Comparison of ENCODE assay signal across 26 cellular contexts in the genomic region with DNA sequence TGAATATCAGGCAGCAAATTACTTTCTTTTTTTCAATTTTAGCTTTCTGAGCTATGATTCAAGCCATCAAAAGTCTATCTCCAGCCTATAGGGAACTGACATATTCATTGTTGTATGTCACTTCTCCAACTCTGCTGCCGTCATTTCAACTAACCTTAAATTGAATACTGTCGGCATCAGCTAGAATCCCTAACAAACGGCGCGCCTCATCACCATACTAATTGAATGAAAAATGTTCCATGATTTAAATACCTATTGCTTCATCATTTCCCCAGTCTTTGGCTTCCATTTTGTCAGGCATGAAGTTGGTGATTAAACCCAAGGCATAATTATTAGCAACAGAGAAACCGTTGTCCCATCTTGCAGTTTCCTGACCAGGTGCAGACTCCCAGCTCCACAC.
DNase-seq lines count a peak whose midpoint lies in the region; ATAC-seq and TF ChIP-seq lines count a peak whose summit lies in the region.
"Had no signal": no experiment of that assay in that cellular context is flagged by ENCODE, and none has a peak within 500 bp of the region (broad histone marks: within the 10 kb centered on the region; RNA-seq: fewer than 3 reads in every experiment).

No MANE protein-coding gene starts in this region.

- no peaks in the 10 kb centered on the region for H3F3A ChIP-seq in GM23338 (replicated peaks; ENCODE audit: low read depth)

- H3K27ac ChIP-seq in A673 (ENCODE audit: low read depth, low read length, poor library complexity, severe bottlenecking): peak overlapping the region; percentile 75
- H3K27ac ChIP-seq in GM23338 (ENCODE audit: low read depth): no peak overlapping the region
- H3K27ac ChIP-seq in SK-N-MC: peak overlapping the region; percentile 90
- H3K27ac ChIP-seq in mesodermal cell (ENCODE audit: low read depth, low read length, severe bottlenecking): peak overlapping the region; percentile 57
- H3K27ac ChIP-seq: SJSA1 had no signal

- H3K36me3 ChIP-seq in A673 (ENCODE audit: insufficient read depth, low read length, poor library complexity, severe bottlenecking): no peaks in the 10 kb centered on the region
- H3K36me3 ChIP-seq in GM23338 (ENCODE audit: insufficient read depth): no peaks in the 10 kb centered on the region
- H3K36me3 ChIP-seq in SK-N-MC (ENCODE audit: insufficient read depth, low read length): no peaks in the 10 kb centered on the region
- no peaks in the 10 kb centered on the region for H3K36me3 ChIP-seq in mesodermal cell (ENCODE audit: control insufficient read depth, insufficient read depth, low read length)
- H3K36me3 ChIP-seq: SJSA1 had no signal

- no peak for ATAC-seq in GM23338

- no peaks in the 10 kb centered on the region for H3K4me1 Mint-ChIP-seq in GM23338
- H3K4me1 Mint-ChIP-seq: H9 had no signal

- 95 to 100% methylated on average over 1 to 2 of the region's 6 CpGs for WGBS in mesodermal cell (ENCODE audit: insufficient coverage in 2 of 2), 2 experiments

- H3K36me3 Mint-ChIP-seq in GM23338 (ENCODE audit: low read depth): no peaks in the 10 kb centered on the region
- H3K36me3 Mint-ChIP-seq: CD4-positive, alpha-beta memory T cell; T-cell had no signal

- peak; percentile 76 for DNase-seq in A673 (ENCODE audit: low spot score)
- no peak for DNase-seq in GM23338 (ENCODE audit: low spot score)
- no peak for DNase-seq in SK-N-MC (ENCODE audit: low read depth, low spot score)
- no peak for DNase-seq in glomerular visceral epithelial cell (ENCODE audit: extremely low spot score)
- DNase-seq in NCI-H2081 treated with DMSO at 0.1 percent for 48 hours (lab: John Stamatoyannopoulos, UW): no peak
- DNase-seq in NCI-H69 (lab: John Stamatoyannopoulos, UW): no peak
- DNase-seq in NK-92 (lab: John Stamatoyannopoulos, UW; ENCODE audit: unreplicated experiment): no peak
- DNase-seq: 8988T, C1 segment of cervical spinal cord, COR-L47, DMS53, GF-D8, H9, KG1, MM.1S, NCI-H1694 treated with DMSO at 0.1 percent for 48 hours, NCI-H2081, NCI-H2171, NCI-H524 treated with DMSO at 0.1 percent for 48 hours, NCI-H82, Right ventricle myocardium superior, RPMI8226, T-cell had no signal

- no peak overlapping the region for H3K27ac Mint-ChIP-seq in GM23338
- H3K27ac Mint-ChIP-seq: H9, T-cell had no signal

- no peaks in the 10 kb centered on the region for H3K9me3 Mint-ChIP-seq in GM23338
- H3K9me3 Mint-ChIP-seq: H9, T-cell had no signal

- POLR2A ChIA-PET in A673 (lab: Charles Lee; ENCODE audit: low non-redundant PET): no interaction called here

- H3K4me3 Mint-ChIP-seq in GM23338: no peak overlapping the region
- H3K4me3 Mint-ChIP-seq: H9, T-cell had no signal

- TSS peak; percentile 92 for BruUV-seq in A673 (replicated peaks; lab: Mats Ljungman, UMichigan)

- no peak overlapping the region for H3K4me2 ChIP-seq in GM23338

- no peaks in the 10 kb centered on the region for H3K27me3 ChIP-seq in A673 (replicated peaks; ENCODE audit: insufficient read depth, low read depth, low read length, poor library complexity)
- no peaks in the 10 kb centered on the region for H3K27me3 ChIP-seq in GM23338 (ENCODE audit: insufficient read depth)
- H3K27me3 ChIP-seq: SJSA1 had no signal

- H3K4me1 ChIP-seq in A673 (ENCODE audit: insufficient read depth, low read length, poor library complexity, severe bottlenecking): peaks cover 26% of the 10 kb centered on the region
- no peaks in the 10 kb centered on the region for H3K4me1 ChIP-seq in GM23338 (ENCODE audit: insufficient read depth)
- peaks cover 14% of the 10 kb centered on the region for H3K4me1 ChIP-seq in mesodermal cell (ENCODE audit: control insufficient read depth, insufficient read depth, low read length, poor library complexity, severe bottlenecking)
- H3K4me1 ChIP-seq: SJSA1 had no signal

- H3K4me3 ChIP-seq in A673 (ENCODE audit: low read depth, low read length, poor library complexity, severe bottlenecking): peak overlapping the region; percentile 21
- no peak overlapping the region for H3K4me3 ChIP-seq in GM23338
- peak overlapping the region; percentile 57 for H3K4me3 ChIP-seq in SK-N-MC
- no peak overlapping the region for H3K4me3 ChIP-seq in mesodermal cell (ENCODE audit: extremely low read depth, insufficient read depth, low read length, poor library complexity, severe bottlenecking)
- H3K4me3 ChIP-seq: SJSA1 had no signal

- H2AFZ ChIP-seq in GM23338: 0 out of 2 replicates have a peak overlapping the region, but pooled peaks have one; percentile 35

- H3K9me2 ChIP-seq in GM23338 (ENCODE audit: insufficient read depth): no peaks in the 10 kb centered on the region

- no peaks in the 10 kb centered on the region for H3K27me3 Mint-ChIP-seq in GM23338 (ENCODE audit: insufficient read depth, low read depth, poor library complexity)

- intact Hi-C loops in A673 (cut with micrococcal nuclease; ENCODE audit: unreplicated experiment): loop anchor here (2.0 kb wide), 1 partner anchor 42 kb away; no protein-coding TSS in a partner anchor

- H3K9me3 ChIP-seq in A673 (ENCODE audit: low read depth, low read length, poor library complexity, severe bottlenecking): no peaks in the 10 kb centered on the region
- H3K9me3 ChIP-seq in SK-N-MC (ENCODE audit: low read depth, low read length): no peaks in the 10 kb centered on the region
- no peaks in the 10 kb centered on the region for H3K9me3 ChIP-seq in mesodermal cell (ENCODE audit: control insufficient read depth, low read length)

- H3K9ac ChIP-seq in SK-N-MC (ENCODE audit: insufficient read length): peak overlapping the region; percentile 14

- TF ChIP-seq CTCF in A673 (conservative IDR thresholded peaks at IDR 0.05; ENCODE audit: low read depth, low read length): no peak
- no peak for TF ChIP-seq CTCF in GM23338 (conservative IDR thresholded peaks at IDR 0.05; ENCODE audit: low read depth in 2 of 2)

- CTCF ChIA-PET in A673 (lab: Charles Lee): interaction anchor here (1.2 kb wide), 1 partner anchor 261 kb away, joined by 3 read pairs; no protein-coding TSS in a partner anchor

- H4K20me1 ChIP-seq in GM23338 (replicated peaks; ENCODE audit: insufficient read depth): no peaks in the 10 kb centered on the region

- no peaks in the 10 kb centered on the region for H3K79me2 ChIP-seq in GM23338 (replicated peaks; ENCODE audit: insufficient read depth)

TF ChIP-seq in GM23338, 12 proteins besides CTCF, POLR2A, EP300 and RAD21 (continues in another document):
- TF ChIP-seq, protein P1, sequence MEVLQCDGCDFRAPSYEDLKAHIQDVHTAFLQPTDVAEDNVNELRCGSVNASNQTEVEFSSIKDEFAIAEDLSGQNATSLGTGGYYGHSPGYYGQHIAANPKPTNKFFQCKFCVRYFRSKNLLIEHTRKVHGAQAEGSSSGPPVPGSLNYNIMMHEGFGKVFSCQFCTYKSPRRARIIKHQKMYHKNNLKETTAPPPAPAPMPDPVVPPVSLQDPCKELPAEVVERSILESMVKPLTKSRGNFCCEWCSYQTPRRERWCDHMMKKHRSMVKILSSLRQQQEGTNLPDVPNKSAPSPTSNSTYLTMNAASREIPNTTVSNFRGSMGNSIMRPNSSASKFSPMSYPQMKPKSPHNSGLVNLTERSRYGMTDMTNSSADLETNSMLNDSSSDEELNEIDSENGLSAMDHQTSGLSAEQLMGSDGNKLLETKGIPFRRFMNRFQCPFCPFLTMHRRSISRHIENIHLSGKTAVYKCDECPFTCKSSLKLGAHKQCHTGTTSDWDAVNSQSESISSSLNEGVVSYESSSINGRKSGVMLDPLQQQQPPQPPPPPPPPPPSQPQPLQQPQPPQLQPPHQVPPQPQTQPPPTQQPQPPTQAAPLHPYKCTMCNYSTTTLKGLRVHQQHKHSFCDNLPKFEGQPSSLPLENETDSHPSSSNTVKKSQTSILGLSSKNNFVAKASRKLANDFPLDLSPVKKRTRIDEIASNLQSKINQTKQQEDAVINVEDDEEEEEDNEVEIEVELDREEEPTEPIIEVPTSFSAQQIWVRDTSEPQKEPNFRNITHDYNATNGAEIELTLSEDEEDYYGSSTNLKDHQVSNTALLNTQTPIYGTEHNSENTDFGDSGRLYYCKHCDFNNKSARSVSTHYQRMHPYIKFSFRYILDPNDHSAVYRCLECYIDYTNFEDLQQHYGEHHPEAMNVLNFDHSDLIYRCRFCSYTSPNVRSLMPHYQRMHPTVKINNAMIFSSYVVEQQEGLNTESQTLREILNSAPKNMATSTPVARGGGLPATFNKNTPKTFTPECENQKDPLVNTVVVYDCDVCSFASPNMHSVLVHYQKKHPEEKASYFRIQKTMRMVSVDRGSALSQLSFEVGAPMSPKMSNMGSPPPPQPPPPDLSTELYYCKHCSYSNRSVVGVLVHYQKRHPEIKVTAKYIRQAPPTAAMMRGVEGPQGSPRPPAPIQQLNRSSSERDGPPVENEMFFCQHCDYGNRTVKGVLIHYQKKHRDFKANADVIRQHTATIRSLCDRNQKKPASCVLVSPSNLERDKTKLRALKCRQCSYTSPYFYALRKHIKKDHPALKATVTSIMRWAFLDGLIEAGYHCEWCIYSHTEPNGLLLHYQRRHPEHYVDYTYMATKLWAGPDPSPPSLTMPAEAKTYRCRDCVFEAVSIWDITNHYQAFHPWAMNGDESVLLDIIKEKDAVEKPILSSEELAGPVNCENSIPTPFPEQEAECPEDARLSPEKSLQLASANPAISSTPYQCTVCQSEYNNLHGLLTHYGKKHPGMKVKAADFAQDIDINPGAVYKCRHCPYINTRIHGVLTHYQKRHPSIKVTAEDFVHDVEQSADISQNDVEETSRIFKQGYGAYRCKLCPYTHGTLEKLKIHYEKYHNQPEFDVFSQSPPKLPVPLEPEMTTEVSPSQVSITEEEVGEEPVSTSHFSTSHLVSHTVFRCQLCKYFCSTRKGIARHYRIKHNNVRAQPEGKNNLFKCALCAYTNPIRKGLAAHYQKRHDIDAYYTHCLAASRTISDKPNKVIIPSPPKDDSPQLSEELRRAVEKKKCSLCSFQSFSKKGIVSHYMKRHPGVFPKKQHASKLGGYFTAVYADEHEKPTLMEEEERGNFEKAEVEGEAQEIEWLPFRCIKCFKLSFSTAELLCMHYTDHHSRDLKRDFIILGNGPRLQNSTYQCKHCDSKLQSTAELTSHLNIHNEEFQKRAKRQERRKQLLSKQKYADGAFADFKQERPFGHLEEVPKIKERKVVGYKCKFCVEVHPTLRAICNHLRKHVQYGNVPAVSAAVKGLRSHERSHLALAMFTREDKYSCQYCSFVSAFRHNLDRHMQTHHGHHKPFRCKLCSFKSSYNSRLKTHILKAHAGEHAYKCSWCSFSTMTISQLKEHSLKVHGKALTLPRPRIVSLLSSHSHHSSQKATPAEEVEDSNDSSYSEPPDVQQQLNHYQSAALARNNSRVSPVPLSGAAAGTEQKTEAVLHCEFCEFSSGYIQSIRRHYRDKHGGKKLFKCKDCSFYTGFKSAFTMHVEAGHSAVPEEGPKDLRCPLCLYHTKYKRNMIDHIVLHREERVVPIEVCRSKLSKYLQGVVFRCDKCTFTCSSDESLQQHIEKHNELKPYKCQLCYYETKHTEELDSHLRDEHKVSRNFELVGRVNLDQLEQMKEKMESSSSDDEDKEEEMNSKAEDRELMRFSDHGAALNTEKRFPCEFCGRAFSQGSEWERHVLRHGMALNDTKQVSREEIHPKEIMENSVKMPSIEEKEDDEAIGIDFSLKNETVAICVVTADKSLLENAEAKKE (CRISPR knock-in tag; IDR thresholded peaks at IDR 0.05): no peak
- TF ChIP-seq EZH2phosphoT487 (IDR thresholded peaks at IDR 0.05; ENCODE audit: unreplicated experiment) (no peak), JUNB (IDR thresholded peaks at IDR 0.05; ENCODE audit: unreplicated experiment) (no peak), NANOG (IDR thresholded peaks at IDR 0.05; ENCODE audit: borderline replicate concordance) (no peak)

Comparison
In these comparisons a context has a peak if more than half of its experiments do, and no peak if none do; other contexts are left out.
1. H3K4me3 ChIP-seq: peak in A673 (single experiment) and SK-N-MC (single experiment); none in GM23338 (single experiment) and mesodermal cell (single experiment).